Comparison of ENCODE assay signal across 8 cellular contexts in genomic region chr17:40343126-40344119, GRCh38. TPM values are rescaled to one million over a fixed set of nuclear protein-coding genes. Genes with fewer than 3 reads are reported as not detected.
A peak's percentile ranks its signal among the peaks of the same experiment; 100 is the strongest.
DNase-seq lines count a peak whose midpoint lies in the region; TF ChIP-seq lines count a peak whose summit lies in the region.

No MANE protein-coding gene starts in this region.

- peak overlapping the region; percentile 97 for H3K27ac Mint-ChIP-seq in progenitor cell of endocrine pancreas

- H3K4me1 Mint-ChIP-seq in progenitor cell of endocrine pancreas (ENCODE audit: low read depth) = peaks cover 62% of the 10 kb centered on the region

- H3K27ac ChIP-seq in SJCRH30 = peak overlapping the region; percentile 92

- no peaks in the 10 kb centered on the region for H3K27me3 Mint-ChIP-seq in progenitor cell of endocrine pancreas

- H3K36me3 Mint-ChIP-seq in progenitor cell of endocrine pancreas (ENCODE audit: insufficient read depth) = peaks cover 4% of the 10 kb centered on the region

- no peaks in the 10 kb centered on the region for H3K9me3 Mint-ChIP-seq in progenitor cell of endocrine pancreas (ENCODE audit: low read depth)

- H3K27me3 ChIP-seq in SJCRH30 = no peaks in the 10 kb centered on the region

- H3K4me3 ChIP-seq in SJCRH30 = peak overlapping the region; percentile 70
- peak overlapping the region; percentile 84 for H3K4me3 ChIP-seq in fibroblast of pulmonary artery (replicated peaks; ENCODE audit: low read depth, low read length)

- no peak for TF ChIP-seq CTCF in fibroblast of pulmonary artery (IDR thresholded peaks at IDR 0.05; ENCODE audit: low read length, missing control alignments)
- no peak for TF ChIP-seq CTCF in progenitor cell of endocrine pancreas (IDR thresholded peaks at IDR 0.05; ENCODE audit: unreplicated experiment)

- H3K4me1 ChIP-seq in SJCRH30 = peaks cover 56% of the 10 kb centered on the region

- peaks cover 2% of the 10 kb centered on the region; the same call in 1 of the 2 replicates for H3K36me3 ChIP-seq in SJCRH30

- no peaks in the 10 kb centered on the region for H3K9me3 ChIP-seq in SJCRH30 (replicated peaks)

- DNase-seq in EH (ENCODE audit: low read depth) (peak; percentile 20), SJCRH30 (peak; percentile 76 to 78), fibroblast of pulmonary artery (ENCODE audit: low read depth) (no peak), progenitor cell of endocrine pancreas (ENCODE audit: low spot score, unreplicated experiment) (no peak), NCI-H1694 treated with DMSO at 0.1 percent for 48 hours (lab: John Stamatoyannopoulos, UW) (no peak), NAMALWA (ENCODE audit: low spot score) (no peak), NOMO-1 (lab: John Stamatoyannopoulos, UW; ENCODE audit: unreplicated experiment in 2 of 2) (no peak), islet precursor cell (no peak)

- H3K4me3 Mint-ChIP-seq in progenitor cell of endocrine pancreas (ENCODE audit: low read depth) = peak overlapping the region; percentile 89

RNA-seq across cellular contexts. Expression of gene GJD3, which starts 21.1 kb away (rescaled TPM):
- not detected in 2 replicates for total RNA-seq in SJCRH30 (2014; rRNA removed; shearing (Covaris generic))
- not detected in 2 replicates for total RNA-seq in progenitor cell of endocrine pancreas

RNA-seq across cellular contexts. Expression of gene RARA, which starts 34.4 kb away (rescaled TPM):
- total RNA-seq in SJCRH30 (2014; rRNA removed; shearing (Covaris generic)) = 42.3 and 43.2 TPM in 2 replicates
- 50.8 and 51.3 TPM in 2 replicates for total RNA-seq in progenitor cell of endocrine pancreas

RNA-seq across cellular contexts. Expression of gene CDC6, which starts 55.7 kb away (rescaled TPM):
- 89.3 and 97.0 TPM in 2 replicates for total RNA-seq in SJCRH30 (2014; rRNA removed; shearing (Covaris generic))
- total RNA-seq in progenitor cell of endocrine pancreas = 35.7 and 38.5 TPM in 2 replicates

Comparison
In these comparisons a context has a peak if more than half of its experiments do, and no peak if none do; other contexts are left out.
1. DNase-seq: peak in EH (single experiment) and SJCRH30 (2 of 2); none in fibroblast of pulmonary artery (single experiment), progenitor cell of endocrine pancreas (single experiment), NCI-H1694 treated with DMSO at 0.1 percent for 48 hours (single experiment), NAMALWA (single experiment), NOMO-1 (0 of 2) and islet precursor cell (single experiment).